ENCODE assay signal across 1 cellular context in the genomic region with DNA sequence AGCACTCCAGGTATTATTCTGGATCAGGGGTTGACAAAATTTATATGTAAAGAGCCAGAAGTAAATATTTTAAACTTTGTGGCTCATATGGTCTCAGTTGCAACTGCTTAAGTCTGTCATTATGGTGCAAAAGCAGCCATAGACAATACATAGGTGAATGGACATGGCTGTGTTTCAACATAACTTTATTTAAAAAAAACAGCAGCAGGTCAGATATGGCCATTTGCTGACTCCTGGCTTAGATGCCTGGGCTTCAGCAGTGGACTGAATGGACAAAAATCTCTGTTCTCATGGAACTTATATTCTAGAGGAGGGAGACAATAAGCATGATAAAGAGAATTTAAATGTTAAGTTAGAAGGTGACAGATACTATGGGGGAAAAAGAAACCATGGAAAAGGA.
A peak's percentile ranks its signal among the peaks of the same experiment; 100 is the strongest.
TF ChIP-seq lines count a peak whose summit lies in the region.

No MANE protein-coding gene starts in this region.

TF ChIP-seq in GM12878, 131 proteins besides CTCF, POLR2A, EP300 and RAD21:
- TF ChIP-seq CHD1 (IDR thresholded peaks at IDR 0.05; ENCODE audit: low read depth, low read length): no peak
- TF ChIP-seq, protein P1, sequence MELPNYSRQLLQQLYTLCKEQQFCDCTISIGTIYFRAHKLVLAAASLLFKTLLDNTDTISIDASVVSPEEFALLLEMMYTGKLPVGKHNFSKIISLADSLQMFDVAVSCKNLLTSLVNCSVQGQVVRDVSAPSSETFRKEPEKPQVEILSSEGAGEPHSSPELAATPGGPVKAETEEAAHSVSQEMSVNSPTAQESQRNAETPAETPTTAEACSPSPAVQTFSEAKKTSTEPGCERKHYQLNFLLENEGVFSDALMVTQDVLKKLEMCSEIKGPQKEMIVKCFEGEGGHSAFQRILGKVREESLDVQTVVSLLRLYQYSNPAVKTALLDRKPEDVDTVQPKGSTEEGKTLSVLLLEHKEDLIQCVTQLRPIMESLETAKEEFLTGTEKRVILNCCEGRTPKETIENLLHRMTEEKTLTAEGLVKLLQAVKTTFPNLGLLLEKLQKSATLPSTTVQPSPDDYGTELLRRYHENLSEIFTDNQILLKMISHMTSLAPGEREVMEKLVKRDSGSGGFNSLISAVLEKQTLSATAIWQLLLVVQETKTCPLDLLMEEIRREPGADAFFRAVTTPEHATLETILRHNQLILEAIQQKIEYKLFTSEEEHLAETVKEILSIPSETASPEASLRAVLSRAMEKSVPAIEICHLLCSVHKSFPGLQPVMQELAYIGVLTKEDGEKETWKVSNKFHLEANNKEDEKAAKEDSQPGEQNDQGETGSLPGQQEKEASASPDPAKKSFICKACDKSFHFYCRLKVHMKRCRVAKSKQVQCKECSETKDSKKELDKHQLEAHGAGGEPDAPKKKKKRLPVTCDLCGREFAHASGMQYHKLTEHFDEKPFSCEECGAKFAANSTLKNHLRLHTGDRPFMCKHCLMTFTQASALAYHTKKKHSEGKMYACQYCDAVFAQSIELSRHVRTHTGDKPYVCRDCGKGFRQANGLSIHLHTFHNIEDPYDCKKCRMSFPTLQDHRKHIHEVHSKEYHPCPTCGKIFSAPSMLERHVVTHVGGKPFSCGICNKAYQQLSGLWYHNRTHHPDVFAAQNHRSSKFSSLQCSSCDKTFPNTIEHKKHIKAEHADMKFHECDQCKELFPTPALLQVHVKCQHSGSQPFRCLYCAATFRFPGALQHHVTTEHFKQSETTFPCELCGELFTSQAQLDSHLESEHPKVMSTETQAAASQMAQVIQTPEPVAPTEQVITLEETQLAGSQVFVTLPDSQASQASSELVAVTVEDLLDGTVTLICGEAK (IDR thresholded peaks at IDR 0.05; ENCODE audit: borderline replicate concordance): peak; percentile 61
- no peak for TF ChIP-seq MXI1 (IDR thresholded peaks at IDR 0.05; ENCODE audit: low read depth, low read length)
- TF ChIP-seq, protein P2, sequence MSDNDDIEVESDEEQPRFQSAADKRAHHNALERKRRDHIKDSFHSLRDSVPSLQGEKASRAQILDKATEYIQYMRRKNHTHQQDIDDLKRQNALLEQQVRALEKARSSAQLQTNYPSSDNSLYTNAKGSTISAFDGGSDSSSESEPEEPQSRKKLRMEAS (IDR thresholded peaks at IDR 0.05; ENCODE audit: low read depth, low read length): no peak
